8 cellular contexts compared by ENCODE assay signal in the genomic region with DNA sequence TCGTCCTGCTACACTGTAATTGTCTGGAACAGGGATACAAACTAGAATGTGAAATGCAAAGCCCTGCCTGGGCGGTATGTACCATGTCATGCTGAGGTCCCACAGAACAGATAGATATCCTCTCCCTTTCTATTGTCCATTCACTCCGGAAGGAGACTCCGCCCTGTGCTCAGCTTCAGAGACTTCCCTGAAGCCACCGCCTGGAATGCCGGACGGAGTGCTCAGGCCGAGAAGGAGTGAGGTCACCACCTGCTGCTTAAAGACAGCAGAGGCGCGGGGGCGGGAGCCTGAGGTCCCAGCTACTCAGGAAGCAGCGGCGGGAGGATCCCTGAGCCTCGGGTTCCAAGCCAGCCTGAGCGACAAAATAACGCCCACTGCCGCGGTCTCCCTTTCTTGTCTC. TPM values are rescaled to one million over a fixed set of nuclear protein-coding genes. Genes with fewer than 3 reads are reported as not detected.
A peak's percentile ranks its signal among the peaks of the same experiment; 100 is the strongest.
DNase-seq lines count a peak whose midpoint lies in the region; ATAC-seq, FAIRE-seq and TF ChIP-seq lines count a peak whose summit lies in the region.

No MANE protein-coding gene starts in this region.

- H3K4me1 ChIP-seq in pancreas: no peaks in the 10 kb centered on the region

- H3K4me3 ChIP-seq in pancreas: peak overlapping the region in 1 of 4 donors; percentile 81

- H3K36me3 Mint-ChIP-seq in activated CD8-positive, alpha-beta T cell treated with anti-CD3 and anti-CD28 coated beads for 36 hours (ENCODE audit: low read depth): peaks cover 13% of the 10 kb centered on the region

- CTCF ChIA-PET in activated CD8-positive, alpha-beta T cell treated with anti-CD3 and anti-CD28 coated beads for 36 hours (lab: Charles Lee): no interaction called here

- H3K27ac ChIP-seq in pancreas: peak overlapping the region; percentile 67 to 82 (median 76)

- 52 to 58% methylated on average over 18 of the region's 18 CpGs for WGBS in pancreas, 2 donors

- H3K9me3 Mint-ChIP-seq in activated CD8-positive, alpha-beta T cell treated with anti-CD3 and anti-CD28 coated beads for 36 hours: no peaks in the 10 kb centered on the region

- no peaks in the 10 kb centered on the region for H3K27me3 ChIP-seq in pancreas

- no peak for ATAC-seq in activated CD8-positive, alpha-beta T cell treated with anti-CD3 and anti-CD28 coated beads for 36 hours
- ATAC-seq in Right ventricle myocardium superior (ENCODE audit: poor library complexity): peak; percentile 55
- ATAC-seq in pancreas: peak in 3 of 4 donors; percentile 3 to 42 (median 18)
- no peak for ATAC-seq in HG02973 (IDR thresholded peaks at IDR 0.05; ENCODE audit: unreplicated experiment)
- no peak for ATAC-seq in GM18858 (IDR thresholded peaks at IDR 0.05; ENCODE audit: unreplicated experiment)

- no peak for TF ChIP-seq CTCF in activated CD8-positive, alpha-beta T cell treated with anti-CD3 and anti-CD28 coated beads for 36 hours (IDR thresholded peaks at IDR 0.05)
- no peak for TF ChIP-seq CTCF in pancreas (IDR thresholded peaks at IDR 0.05)

- H3K27me3 Mint-ChIP-seq in activated CD8-positive, alpha-beta T cell treated with anti-CD3 and anti-CD28 coated beads for 36 hours: no peaks in the 10 kb centered on the region

- POLR2A ChIA-PET in activated CD8-positive, alpha-beta T cell treated with anti-CD3 and anti-CD28 coated beads for 36 hours (lab: Charles Lee): interaction anchor here (1.2 kb wide), 1 partner anchor 39 kb away, joined by 3 read pairs; no protein-coding TSS in a partner anchor

- FAIRE-seq in pancreas (lab: Jason Lieb, UNC): no peak

- peak overlapping the region; percentile 90 for H3K27ac Mint-ChIP-seq in activated CD8-positive, alpha-beta T cell treated with anti-CD3 and anti-CD28 coated beads for 36 hours

- DNase-seq in HPDE6-E6E7 (ENCODE audit: extremely low spot score) (peak; percentile 54), Right ventricle myocardium superior (peak; percentile 85), pancreas (peak; percentile 34 to 62 (median 42)), NCI-H774 (lab: John Stamatoyannopoulos, UW) (no peak)
- peak; percentile 17 for DNase-seq in activated CD8-positive, alpha-beta T cell treated with anti-CD3 and anti-CD28 coated beads for 36 hours
- no peak for DNase-seq in effector CD8-positive, alpha-beta T cell (lab: John Stamatoyannopoulos, UW)

- H3K4me3 Mint-ChIP-seq in activated CD8-positive, alpha-beta T cell treated with anti-CD3 and anti-CD28 coated beads for 36 hours: no peak overlapping the region

- no peaks in the 10 kb centered on the region for H3K9me3 ChIP-seq in pancreas

- H3K4me1 Mint-ChIP-seq in activated CD8-positive, alpha-beta T cell treated with anti-CD3 and anti-CD28 coated beads for 36 hours (ENCODE audit: low read depth): peaks cover 24% of the 10 kb centered on the region

- intact Hi-C loops in activated CD8-positive, alpha-beta T cell treated with anti-CD3 and anti-CD28 coated beads for 36 hours (cut with micrococcal nuclease): no loop called here
- intact Hi-C loops in Right ventricle myocardium superior (cut with DNase I): no loop called here
- intact Hi-C loops in pancreas (cut with DNase I): no loop called here

- H3K36me3 ChIP-seq in pancreas: no peaks in the 10 kb centered on the region

RNA-seq across cellular contexts. Expression of gene ZNF611, which starts 0.9 kb away (rescaled TPM):
- total RNA-seq in activated CD8-positive, alpha-beta T cell treated with anti-CD3 and anti-CD28 coated beads for 36 hours: 10 to 100 TPM; 18.4 to 20.9 TPM
- 6.0 TPM for total RNA-seq in Right ventricle myocardium superior
- total RNA-seq in pancreas: 10 to 100 TPM in 1 of 6 donors, 1 to 10 TPM in 5; 5.7 to 15.2 (median 7.0) TPM
- polyA plus RNA-seq in pancreas: 1 to 10 TPM; 3.4 to 6.2 TPM

RNA-seq across cellular contexts. Expression of gene ZNF600, which starts 50.9 kb away (rescaled TPM):
- total RNA-seq in activated CD8-positive, alpha-beta T cell treated with anti-CD3 and anti-CD28 coated beads for 36 hours: 10 to 100 TPM; 11.2 to 11.7 TPM
- total RNA-seq in Right ventricle myocardium superior: 2.6 TPM
- total RNA-seq in pancreas: 10 to 100 TPM in 1 of 6 donors, 1 to 10 TPM in 5; 3.1 to 10.3 (median 5.1) TPM
- 10 to 100 TPM; 11.0 to 17.4 TPM for polyA plus RNA-seq in pancreas

Comparison
In these comparisons a context has a peak if more than half of its experiments do, and no peak if none do; other contexts are left out.
1. DNase-seq: peak in HPDE6-E6E7 (single experiment), activated CD8-positive, alpha-beta T cell treated with anti-CD3 and anti-CD28 coated beads for 36 hours (single experiment), Right ventricle myocardium superior (single experiment) and pancreas (6 of 6); none in effector CD8-positive, alpha-beta T cell (single experiment) and NCI-H774 (single experiment).
2. ATAC-seq: peak in Right ventricle myocardium superior (single experiment) and pancreas (3 of 4); none in activated CD8-positive, alpha-beta T cell treated with anti-CD3 and anti-CD28 coated beads for 36 hours (single experiment), HG02973 (single experiment) and GM18858 (single experiment).